12 cellular contexts compared by ENCODE assay signal in the genomic region with DNA sequence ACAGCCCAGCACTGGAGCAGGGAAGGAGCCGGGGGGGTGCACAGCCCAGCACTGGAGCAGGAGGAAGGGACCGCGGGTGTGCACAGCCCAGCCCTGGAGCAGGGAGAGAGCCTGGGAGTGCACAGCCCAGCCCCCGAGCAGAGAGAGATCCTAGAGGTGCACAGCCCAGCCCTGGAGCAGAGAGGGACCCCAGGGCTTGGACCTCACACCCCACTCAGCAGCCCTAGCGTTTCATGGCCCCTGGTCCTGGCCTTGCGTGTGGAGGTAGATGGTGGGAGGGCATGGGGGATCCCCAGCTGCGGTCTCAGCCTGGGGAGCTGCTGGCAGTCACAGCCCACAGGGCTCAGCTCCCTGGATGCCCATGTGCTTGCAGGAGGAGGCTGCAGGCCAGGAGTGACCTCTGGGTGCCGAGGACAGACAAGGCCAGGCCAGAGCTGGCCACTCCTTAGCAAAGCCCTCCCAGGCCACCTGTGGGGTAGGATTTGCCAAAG. TPM values are rescaled to one million over a fixed set of nuclear protein-coding genes. Genes with fewer than 3 reads are reported as not detected.
A peak's percentile ranks its signal among the peaks of the same experiment; 100 is the strongest.
DNase-seq lines count a peak whose midpoint lies in the region; ATAC-seq and TF ChIP-seq lines count a peak whose summit lies in the region.
"Had no signal": no experiment of that assay in that cellular context is flagged by ENCODE, and none has a peak within 500 bp of the region (broad histone marks: within the 10 kb centered on the region; RNA-seq: fewer than 3 reads in every experiment).

No MANE protein-coding gene starts in this region.

- TF ChIP-seq CTCF in epithelial cell of esophagus (IDR thresholded peaks at IDR 0.05; ENCODE audit: insufficient read depth, low read depth, low read length, missing control alignments), result no peak
- TF ChIP-seq CTCF in transverse colon (IDR thresholded peaks at IDR 0.05), result no peak

- intact Hi-C loops in transverse colon (cut with DNase I; ENCODE audit: low total_unique reads), result no loop called here

- no peak for TF ChIP-seq EP300 in transverse colon (IDR thresholded peaks at IDR 0.05; ENCODE audit: low read depth)

- H3K4me1 ChIP-seq in mucosa of rectum (ENCODE audit: control insufficient read depth in 2 of 2, insufficient read depth in 2 of 2, low read length in 2 of 2), result peaks cover 39 to 40% of the 10 kb centered on the region in 2 donors
- peaks cover 41 to 46% (median 44%) of the 10 kb centered on the region in 4 donors for H3K4me1 ChIP-seq in transverse colon

- H3K27me3 ChIP-seq in mucosa of rectum (ENCODE audit: control insufficient read depth in 2 of 2, insufficient read depth in 2 of 2, low read length in 2 of 2) (no peaks in the 10 kb centered on the region), transverse colon (no peaks in the 10 kb centered on the region)

- peak overlapping the region; percentile 24 to 66 for H3K9ac ChIP-seq in mucosa of rectum (ENCODE audit: low read depth in 1 of 2, low read length in 2 of 2)

- H3K27me3 Mint-ChIP-seq in natural killer cell treated with Interleukin-12 subunit alpha and Interleukin-12 subunit beta and Interleukin-15 and Interleukin-18, amount 100 ng/mL, for 72 hours, result peaks cover 0 to 2% of the 10 kb centered on the region in 2 donors
- H3K27me3 Mint-ChIP-seq: activated naive CD8-positive, alpha-beta T cell treated with anti-CD3 and anti-CD28 coated beads, Interleukin-2, amount 10 ng/mL, durations not matched to agents 7 days and 5 days had no signal

- TF ChIP-seq POLR2A in transverse colon (IDR thresholded peaks at IDR 0.05), result no peak

- no peaks in the 10 kb centered on the region for H3K9me3 Mint-ChIP-seq in natural killer cell treated with Interleukin-12 subunit alpha and Interleukin-12 subunit beta and Interleukin-15 and Interleukin-18, amount 100 ng/mL, for 72 hours
- H3K9me3 Mint-ChIP-seq: T-helper 1 cell treated with Interleukin-12 subunit alpha and Interleukin-12 subunit beta and Interleukin-4 antibody, amounts not matched to agents 30 μg/mL and 1 μg/mL, for 36 hours had no signal

- no peaks in the 10 kb centered on the region for H3K36me3 Mint-ChIP-seq in natural killer cell treated with Interleukin-12 subunit alpha and Interleukin-12 subunit beta and Interleukin-15 and Interleukin-18, amount 100 ng/mL, for 72 hours
- H3K36me3 Mint-ChIP-seq: activated naive CD8-positive, alpha-beta T cell treated with anti-CD3 and anti-CD28 coated beads, Interleukin-2, amount 10 ng/mL, durations not matched to agents 7 days and 5 days had no signal

- H3K4me3 Mint-ChIP-seq in natural killer cell treated with Interleukin-12 subunit alpha and Interleukin-12 subunit beta and Interleukin-15 and Interleukin-18, amount 100 ng/mL, for 72 hours, result no peak overlapping the region
- H3K4me3 Mint-ChIP-seq: activated CD8-positive, alpha-beta T cell treated with anti-CD3 and anti-CD28 coated beads, Interleukin-2, amount 10 ng/mL, durations not matched to agents 7 days and 5 days; activated naive CD8-positive, alpha-beta T cell treated with anti-CD3 and anti-CD28 coated beads, Interleukin-2, amount 10 ng/mL, durations not matched to agents 7 days and 5 days; T-helper 1 cell treated with Interleukin-12 subunit alpha and Interleukin-12 subunit beta and Interleukin-4 antibody, amounts not matched to agents 30 μg/mL and 1 μg/mL, for 36 hours had no signal

- DNase-seq in RPMI7951 (ENCODE audit: low read depth) (peak; percentile 28), epithelial cell of esophagus (ENCODE audit: low read depth) (no peak), transverse colon (no peak), NCI-H2196 (lab: John Stamatoyannopoulos, UW; ENCODE audit: unreplicated experiment) (no peak)
- DNase-seq in natural killer cell treated with Interleukin-12 subunit alpha and Interleukin-12 subunit beta and Interleukin-15 and Interleukin-18, amount 100 ng/mL, for 72 hours (ENCODE audit: low spot score), result no peak
- DNase-seq: activated CD8-positive, alpha-beta T cell treated with anti-CD3 and anti-CD28 coated beads, Interleukin-2, amount 10 ng/mL, durations not matched to agents 7 days and 5 days; activated naive CD8-positive, alpha-beta T cell treated with anti-CD3 and anti-CD28 coated beads, Interleukin-2, amount 10 ng/mL, durations not matched to agents 7 days and 5 days; DMS153; NCI-H1436 had no signal

- peaks cover 8 to 15% of the 10 kb centered on the region in 2 donors for H3K36me3 ChIP-seq in mucosa of rectum (ENCODE audit: control insufficient read depth in 2 of 2, insufficient read depth in 2 of 2, low read length in 2 of 2)
- H3K36me3 ChIP-seq in transverse colon, result peaks cover 0 to 8% (median 0%) of the 10 kb centered on the region in 4 donors

- H3K9me3 ChIP-seq in mucosa of rectum (ENCODE audit: control insufficient read depth in 2 of 2, low read length in 2 of 2) (no peaks in the 10 kb centered on the region), transverse colon (no peaks in the 10 kb centered on the region)

- H3K27ac ChIP-seq in mucosa of rectum (ENCODE audit: low read depth in 2 of 2, low read length in 2 of 2) (no peak overlapping the region), transverse colon (peak overlapping the region; percentile 68 to 87 (median 84))

- H3K4me3 ChIP-seq in epithelial cell of esophagus (ENCODE audit: low read length) (peak overlapping the region; percentile 48), mucosa of rectum (ENCODE audit: low read length in 2 of 2) (no peak overlapping the region), transverse colon (peak overlapping the region in 1 of 4 donors; percentile 11)

- peaks cover 13 to 18% of the 10 kb centered on the region in 2 donors for H3K4me1 Mint-ChIP-seq in natural killer cell treated with Interleukin-12 subunit alpha and Interleukin-12 subunit beta and Interleukin-15 and Interleukin-18, amount 100 ng/mL, for 72 hours (ENCODE audit: low read depth in 2 of 2)

- H3K27ac Mint-ChIP-seq in natural killer cell treated with Interleukin-12 subunit alpha and Interleukin-12 subunit beta and Interleukin-15 and Interleukin-18, amount 100 ng/mL, for 72 hours, result no peak overlapping the region
- H3K27ac Mint-ChIP-seq: activated CD8-positive, alpha-beta T cell treated with anti-CD3 and anti-CD28 coated beads, Interleukin-2, amount 10 ng/mL, durations not matched to agents 7 days and 5 days; T-helper 1 cell treated with Interleukin-12 subunit alpha and Interleukin-12 subunit beta and Interleukin-4 antibody, amounts not matched to agents 30 μg/mL and 1 μg/mL, for 36 hours had no signal

- WGBS in transverse colon (ENCODE audit: low coverage in 1 of 2), 2 donors, result 66% methylated on average over 5 of the region's 8 CpGs; no CpG with 5 or more reads in 1 of the 2 donors

- in situ Hi-C loops in transverse colon (cut with MboI; ENCODE audit: low pct_ligation_motif_present in 1 of 4, low pct_unique_long_range_greater_than_20kb in 1 of 4, low sequenced_read_pairs in 3 of 4), result no loop called here

- no peak for ATAC-seq in natural killer cell treated with Interleukin-12 subunit alpha and Interleukin-12 subunit beta and Interleukin-15 and Interleukin-18, amount 100 ng/mL, for 72 hours
- ATAC-seq in HG03439 (IDR thresholded peaks at IDR 0.05; ENCODE audit: unreplicated experiment), result no peak
- ATAC-seq: activated CD8-positive, alpha-beta T cell treated with anti-CD3 and anti-CD28 coated beads, Interleukin-2, amount 10 ng/mL, durations not matched to agents 7 days and 5 days had no signal

RNA-seq across cellular contexts. Expression of gene GAS6, which starts 25.1 kb away (rescaled TPM):
- 91.2 and 119 TPM in 2 replicates for total RNA-seq in RPMI7951 (2014; rRNA removed; shearing (Covaris generic))
- 100 to 1,000 TPM; 152 to 284 (median 169) TPM for total RNA-seq in transverse colon
- total RNA-seq in natural killer cell treated with Interleukin-12 subunit alpha and Interleukin-12 subunit beta and Interleukin-15 and Interleukin-18, amount 100 ng/mL, for 72 hours, result under 1 TPM in 1 of 2 donors, not detected in 1; 0.45 TPM

Comparison
In these comparisons a context has a peak if more than half of its experiments do, and no peak if none do; other contexts are left out.
1. H3K27ac ChIP-seq: peak in transverse colon (4 of 4); none in mucosa of rectum (0 of 2).
2. RNA of gene GAS6, which starts 25.1 kb away (total RNA-seq): 152 to 284 TPM in transverse colon and 91.2 to 119 TPM in RPMI7951; 0.45 TPM in natural killer cell treated with Interleukin-12 subunit alpha and Interleukin-12 subunit beta and Interleukin-15 and Interleukin-18, amount 100 ng/mL, for 72 hours; every median in the first group is over 10 times any median in the second.